Comparison of ENCODE assay signal across 8 cellular contexts in genomic region chr1:54488831-54489626, GRCh38. TPM values are rescaled to one million over a fixed set of nuclear protein-coding genes. Genes with fewer than 3 reads are reported as not detected.
DNase-seq lines count a peak whose midpoint lies in the region; ATAC-seq and TF ChIP-seq lines count a peak whose summit lies in the region.

No MANE protein-coding gene starts in this region.

- no peaks in the 10 kb centered on the region for H3K9me3 ChIP-seq in left lung

- peak overlapping the region; percentile 91 for H3K27ac ChIP-seq in left lung

- H3K27me3 ChIP-seq in left lung = peaks cover 0 to 30% of the 10 kb centered on the region in 2 donors

- peak; percentile 54 for ATAC-seq in HG03064 (IDR thresholded peaks at IDR 0.05; ENCODE audit: low read depth, unreplicated experiment)
- peak; percentile 86 for ATAC-seq in left lung

- peak overlapping the region; percentile 86 for H3K4me3 Mint-ChIP-seq in activated CD4-positive, alpha-beta T cell treated with anti-CD3 and anti-CD28 coated beads, Interleukin-2, amount 10 ng/mL, durations not matched to agents 24 days and 14 days
- peak overlapping the region; percentile 81 for H3K4me3 Mint-ChIP-seq in dendritic cell treated with granulocyte-macrophage colony-stimulating factor and Interleukin-4, amounts not matched to agents 40 ng/mL and 50 ng/mL, for 4 days

- DNase-seq in NCI-H1417 (lab: John Stamatoyannopoulos, UW) (peak; percentile 82 to 89 (median 83)), NCI-H1417 treated with DMSO at 0.1 percent for 48 hours (lab: John Stamatoyannopoulos, UW) (no peak), NCI-H226 (peak; percentile 70), left lung (peak; percentile 78 to 95)
- DNase-seq in activated CD4-positive, alpha-beta T cell treated with anti-CD3 and anti-CD28 coated beads, Interleukin-2, amount 10 ng/mL, durations not matched to agents 24 days and 14 days = peak; percentile 94
- peak; percentile 52 for DNase-seq in stimulated activated CD4-positive, alpha-beta T cell treated with anti-CD3 and anti-CD28 coated beads, Interleukin-1b, Interleukin-23, amount 100 ng/mL, for 48 hours

- peak overlapping the region; percentile 56 to 59 for H3K4me3 ChIP-seq in left lung

- H3K4me1 ChIP-seq in left lung = peaks cover 22 to 40% of the 10 kb centered on the region in 2 donors

- peaks cover 31% of the 10 kb centered on the region for H3K4me1 Mint-ChIP-seq in activated CD4-positive, alpha-beta T cell treated with anti-CD3 and anti-CD28 coated beads, Interleukin-2, amount 10 ng/mL, durations not matched to agents 24 days and 14 days
- H3K4me1 Mint-ChIP-seq in dendritic cell treated with granulocyte-macrophage colony-stimulating factor and Interleukin-4, amounts not matched to agents 40 ng/mL and 50 ng/mL, for 4 days (ENCODE audit: low read depth) = peaks cover 54% of the 10 kb centered on the region

- H3K27me3 Mint-ChIP-seq in activated CD4-positive, alpha-beta T cell treated with anti-CD3 and anti-CD28 coated beads, Interleukin-2, amount 10 ng/mL, durations not matched to agents 24 days and 14 days = peaks cover 29% of the 10 kb centered on the region
- H3K27me3 Mint-ChIP-seq in dendritic cell treated with granulocyte-macrophage colony-stimulating factor and Interleukin-4, amounts not matched to agents 40 ng/mL and 50 ng/mL, for 4 days = peaks cover 30% of the 10 kb centered on the region

- peak overlapping the region; percentile 69 for H3K27ac Mint-ChIP-seq in activated CD4-positive, alpha-beta T cell treated with anti-CD3 and anti-CD28 coated beads, Interleukin-2, amount 10 ng/mL, durations not matched to agents 24 days and 14 days
- peak overlapping the region; percentile 90 for H3K27ac Mint-ChIP-seq in dendritic cell treated with granulocyte-macrophage colony-stimulating factor and Interleukin-4, amounts not matched to agents 40 ng/mL and 50 ng/mL, for 4 days

- no peaks in the 10 kb centered on the region for H3K9me3 Mint-ChIP-seq in activated CD4-positive, alpha-beta T cell treated with anti-CD3 and anti-CD28 coated beads, Interleukin-2, amount 10 ng/mL, durations not matched to agents 24 days and 14 days
- H3K9me3 Mint-ChIP-seq in dendritic cell treated with granulocyte-macrophage colony-stimulating factor and Interleukin-4, amounts not matched to agents 40 ng/mL and 50 ng/mL, for 4 days = no peaks in the 10 kb centered on the region

- peak; percentile 96 to 98 for TF ChIP-seq CTCF in left lung (IDR thresholded peaks at IDR 0.05)

- no peaks in the 10 kb centered on the region for H3K36me3 ChIP-seq in left lung

- intact Hi-C loops in activated CD4-positive, alpha-beta T cell treated with anti-CD3 and anti-CD28 coated beads, Interleukin-2, amount 10 ng/mL, durations not matched to agents 24 days and 14 days (cut with micrococcal nuclease) = loop anchor here (1.0 to 5.0 kb wide), 8 partner anchors 82 to 419 kb away; partner anchors contain the start of genes CYB5RL and MRPL37
- intact Hi-C loops in dendritic cell treated with granulocyte-macrophage colony-stimulating factor and Interleukin-4, amounts not matched to agents 40 ng/mL and 50 ng/mL, for 4 days (cut with micrococcal nuclease) = loop anchor here (1.0 to 10.0 kb wide), 4 partner anchors 82 to 418 kb away; no protein-coding TSS in a partner anchor
- intact Hi-C loops in left lung (cut with DNase I) = loop anchor here in 1 of 2 donors (5.0 kb wide), 1 partner anchor 82 kb away; the partner anchor contains the start of gene SSBP3

- no peaks in the 10 kb centered on the region for H3K36me3 Mint-ChIP-seq in activated CD4-positive, alpha-beta T cell treated with anti-CD3 and anti-CD28 coated beads, Interleukin-2, amount 10 ng/mL, durations not matched to agents 24 days and 14 days (ENCODE audit: low read depth)
- H3K36me3 Mint-ChIP-seq in dendritic cell treated with granulocyte-macrophage colony-stimulating factor and Interleukin-4, amounts not matched to agents 40 ng/mL and 50 ng/mL, for 4 days (ENCODE audit: low read depth) = no peaks in the 10 kb centered on the region

RNA-seq across cellular contexts. Expression of gene ACOT11, which starts 59.0 kb away (rescaled TPM):
- 1.3 and 1.6 TPM in 2 replicates for total RNA-seq in activated CD4-positive, alpha-beta T cell treated with anti-CD3 and anti-CD28 coated beads, Interleukin-2, amount 10 ng/mL, durations not matched to agents 24 days and 14 days
- total RNA-seq in left lung = 10 to 100 TPM in 1 of 2 donors, 1 to 10 TPM in 1; 8.5 to 10.4 TPM
